In genomic region chr11:58805065-58805464, GRCh38 we compare ENCODE assay signal across 28 cellular contexts. TPM values are rescaled to one million over a fixed set of nuclear protein-coding genes. Genes with fewer than 3 reads are reported as not detected.
DNase-seq lines count a peak whose midpoint lies in the region; ATAC-seq and TF ChIP-seq lines count a peak whose summit lies in the region.
"Had no signal": no experiment of that assay in that cellular context is flagged by ENCODE, and none has a peak within 500 bp of the region (broad histone marks: within the 10 kb centered on the region; RNA-seq: fewer than 3 reads in every experiment).

No MANE protein-coding gene starts in this region.

- H3K27ac ChIP-seq in AG04450 (ENCODE audit: low read depth, low read length): peak overlapping the region; percentile 2
- no peak overlapping the region for H3K27ac ChIP-seq in RWPE2 (ENCODE audit: poor library complexity, severe bottlenecking)
- H3K27ac ChIP-seq in substantia nigra (ENCODE audit: low read depth, low read length, poor library complexity, severe bottlenecking): no peak overlapping the region
- H3K27ac ChIP-seq: BLaER1 treated with 17β-estradiol and CSF1 and Interleukin-3, amounts not matched to agents 10 nM and 100 nM; parathyroid adenoma; upper lobe of left lung had no signal

- DNase-seq in AG04450 (ENCODE audit: low read depth, low spot score) (no peak), HFFc6 (peak; percentile 39), RWPE2 (ENCODE audit: low spot score) (no peak), foreskin fibroblast (peak; percentile 2 to 45), activated T-cell treated with anti-CD3 and anti-CD28 coated beads for 4 hours (no peak), substantia nigra (lab: John Stamatoyannopoulos, UW) (no peak)
- DNase-seq: activated CD4-positive, alpha-beta T cell treated with anti-CD3 and anti-CD28 coated beads, Interleukin-2, amount 10 ng/mL, durations not matched to agents 24 days and 14 days; activated naive CD4-positive, alpha-beta T cell treated with Interleukin-2 at 50 U/mL for 16 hours; activated T-cell treated with anti-CD3 and anti-CD28 coated beads, Interleukin-2, amount 50 U/mL, for 48 hours; caudate nucleus; COR-L47; endodermal cell; glutamatergic neuron; kidney; MM.1S; NCI-H146; NCI-H510A treated with DMSO at 0.1 percent for 48 hours; upper lobe of left lung had no signal

- no peaks in the 10 kb centered on the region for H3K4me1 ChIP-seq in RWPE2 (ENCODE audit: insufficient read depth, poor library complexity, severe bottlenecking)
- H3K4me1 ChIP-seq: BLaER1 treated with 17β-estradiol and CSF1 and Interleukin-3, amounts not matched to agents 10 nM and 100 nM; HAP-1; parathyroid adenoma; upper lobe of left lung had no signal

- H3K27ac Mint-ChIP-seq in HFFc6: no peak overlapping the region
- H3K27ac Mint-ChIP-seq: activated CD4-positive, alpha-beta T cell treated with anti-CD3 and anti-CD28 coated beads, Interleukin-2, amount 10 ng/mL, durations not matched to agents 24 days and 14 days; endodermal cell; T-helper 1 cell treated with Interleukin-12 subunit alpha and Interleukin-12 subunit beta and Interleukin-4 antibody, amounts not matched to agents 30 μg/mL and 1 μg/mL, for 36 hours had no signal

- H3K9me3 Mint-ChIP-seq in HFFc6: no peaks in the 10 kb centered on the region
- H3K9me3 Mint-ChIP-seq: activated CD4-positive, alpha-beta T cell treated with anti-CD3 and anti-CD28 coated beads, Interleukin-2, amount 10 ng/mL, durations not matched to agents 24 days and 14 days; T-helper 1 cell treated with Interleukin-12 subunit alpha and Interleukin-12 subunit beta and Interleukin-4 antibody, amounts not matched to agents 30 μg/mL and 1 μg/mL, for 36 hours had no signal

- H3K4me3 Mint-ChIP-seq in HFFc6: no peak overlapping the region
- H3K4me3 Mint-ChIP-seq: activated CD4-positive, alpha-beta T cell treated with anti-CD3 and anti-CD28 coated beads, Interleukin-2, amount 10 ng/mL, durations not matched to agents 24 days and 14 days; endodermal cell; neural crest cell; T-helper 1 cell treated with Interleukin-12 subunit alpha and Interleukin-12 subunit beta and Interleukin-4 antibody, amounts not matched to agents 30 μg/mL and 1 μg/mL, for 36 hours had no signal

- H3K36me3 ChIP-seq in RWPE2 (ENCODE audit: low read depth): no peaks in the 10 kb centered on the region
- H3K36me3 ChIP-seq: BLaER1 treated with 17β-estradiol and CSF1 and Interleukin-3, amounts not matched to agents 10 nM and 100 nM; HAP-1; upper lobe of left lung had no signal

- no peaks in the 10 kb centered on the region for H3K27me3 Mint-ChIP-seq in HFFc6 (ENCODE audit: insufficient read depth)

- TF ChIP-seq CTCF in AG04450 (IDR thresholded peaks at IDR 0.05; ENCODE audit: low read depth, low read length) (no peak), HFFc6 (IDR thresholded peaks at IDR 0.05) (no peak), RWPE2 (IDR thresholded peaks at IDR 0.05; ENCODE audit: poor library complexity, severe bottlenecking) (no peak), foreskin fibroblast (IDR thresholded peaks at IDR 0.05; ENCODE audit: low read depth, low read length) (no peak)

- ATAC-seq in RWPE2 (ENCODE audit: low read depth) (peak; percentile 93), GM19035 (IDR thresholded peaks at IDR 0.05; ENCODE audit: unreplicated experiment) (no peak), GM21515 (IDR thresholded peaks at IDR 0.05; ENCODE audit: unreplicated experiment) (no peak)
- ATAC-seq: GM12878 had no signal

- CTCF ChIA-PET in AG04450 (lab: Charles Lee): interaction anchor here (0.5 to 1.2 kb wide), 2 partner anchors 14 to 253 kb away, joined by 3 read pairs; no protein-coding TSS in a partner anchor

- POLR2A ChIA-PET in AG04450 (lab: Yijun Ruan, JAX): no interaction called here

- H3K4me1 Mint-ChIP-seq in HFFc6 (ENCODE audit: low read depth): peaks cover 13% of the 10 kb centered on the region
- H3K4me1 Mint-ChIP-seq: activated CD4-positive, alpha-beta T cell treated with anti-CD3 and anti-CD28 coated beads, Interleukin-2, amount 10 ng/mL, durations not matched to agents 24 days and 14 days; endodermal cell; neural crest cell had no signal

- no peak overlapping the region for H3K4me3 ChIP-seq in AG04450 (ENCODE audit: low read depth, low read length)
- H3K4me3 ChIP-seq in RWPE2 (ENCODE audit: severe bottlenecking): no peak overlapping the region
- no peak overlapping the region for H3K4me3 ChIP-seq in foreskin fibroblast (ENCODE audit: low read depth in 1 of 2, low read length in 2 of 2)
- H3K4me3 ChIP-seq: BLaER1 treated with 17β-estradiol and CSF1 and Interleukin-3, amounts not matched to agents 10 nM and 100 nM; GM12878; HAP-1; upper lobe of left lung had no signal

- H3K9me3 ChIP-seq in AG04450 (ENCODE audit: control insufficient read depth, insufficient read depth, low read length): no peaks in the 10 kb centered on the region
- H3K9me3 ChIP-seq in RWPE2 (ENCODE audit: severe bottlenecking): no peaks in the 10 kb centered on the region
- H3K9me3 ChIP-seq: HAP-1, upper lobe of left lung had no signal

- no peaks in the 10 kb centered on the region for H3K27me3 ChIP-seq in AG04450 (ENCODE audit: control insufficient read depth, insufficient read depth, low read length)
- H3K27me3 ChIP-seq in RWPE2 (ENCODE audit: insufficient read depth, poor library complexity, severe bottlenecking): no peaks in the 10 kb centered on the region
- H3K27me3 ChIP-seq: BLaER1 treated with 17β-estradiol and CSF1 and Interleukin-3, amounts not matched to agents 10 nM and 100 nM; upper lobe of left lung had no signal

- H3K36me3 Mint-ChIP-seq in HFFc6 (ENCODE audit: low read depth): no peaks in the 10 kb centered on the region

RNA-seq across cellular contexts. Expression of gene GLYATL2, which starts 39.4 kb away (rescaled TPM):
- polyA plus RNA-seq in AG04450 (2011; rRNA removed): 0.81 and 1.1 TPM in 2 replicates
- polyA minus RNA-seq in AG04450 (2011; rRNA and poly(A)+ RNA removed): 0.83 and 1.1 TPM in 2 replicates
- under 1 TPM in 4 of 6 experiments, not detected in 2; 0.12 to 0.75 (median 0.36) TPM for total RNA-seq in HFFc6 (2021; fragmentation: NEBNext Ultra II Directional; extraction: Animal tissue kit (Norgen Biotek cat#: 25700))
- total RNA-seq: A172; activated CD4-positive, alpha-beta T cell treated with anti-CD3 and anti-CD28 coated beads, Interleukin-2, amount 10 ng/mL, durations not matched to agents 24 days and 14 days; kidney; lung microvascular endothelial cell; upper lobe of left lung had no signal

Comparison
In these comparisons a context has a peak if more than half of its experiments do, and no peak if none do; other contexts are left out.
1. DNase-seq: peak in HFFc6 (single experiment) and foreskin fibroblast (2 of 2); none in AG04450 (single experiment), RWPE2 (single experiment), activated T-cell treated with anti-CD3 and anti-CD28 coated beads for 4 hours (single experiment) and substantia nigra (0 of 49).